Comparison of ENCODE assay signal across 13 cellular contexts in genomic region chr9:109475526-109475925, GRCh38. TPM values are rescaled to one million over a fixed set of nuclear protein-coding genes. Genes with fewer than 3 reads are reported as not detected.
A peak's percentile ranks its signal among the peaks of the same experiment; 100 is the strongest.
DNase-seq lines count a peak whose midpoint lies in the region; ATAC-seq and TF ChIP-seq lines count a peak whose summit lies in the region.
"Had no signal": no experiment of that assay in that cellular context is flagged by ENCODE, and none has a peak within 500 bp of the region (broad histone marks: within the 10 kb centered on the region; RNA-seq: fewer than 3 reads in every experiment).

No MANE protein-coding gene starts in this region.

- no peak for DNase-seq in PC-9
- no peak for DNase-seq in esophagus squamous epithelium (lab: John Stamatoyannopoulos, UW)
- peak; percentile 83 to 86 for DNase-seq in tibial artery
- no peak for DNase-seq in DMS114 treated with DMSO at 0.1 percent for 48 hours (lab: John Stamatoyannopoulos, UW; ENCODE audit: unreplicated experiment)
- no peak for DNase-seq in foreskin keratinocyte
- DNase-seq: activated CD4-positive, alpha-beta memory T cell treated with anti-CD3 and anti-CD28 coated beads for 36 hours; activated T-cell treated with anti-CD3 and anti-CD28 coated beads, Interleukin-2, amount 50 U/mL, for 24 hours; natural killer cell; NCI-H2081 treated with DMSO at 0.1 percent for 48 hours had no signal

- H3K27me3 ChIP-seq in PC-9 (ENCODE audit: insufficient read depth, low read depth) (no peaks in the 10 kb centered on the region), esophagus squamous epithelium (no peaks in the 10 kb centered on the region), liver (ENCODE audit: control insufficient read depth in 4 of 4, insufficient read depth in 4 of 4, low read length in 3 of 4) (no peaks in the 10 kb centered on the region), tibial artery (no peaks in the 10 kb centered on the region), foreskin keratinocyte (no peaks in the 10 kb centered on the region)

- TF ChIP-seq CTCF in PC-9 (conservative IDR thresholded peaks at IDR 0.05) = no peak
- no peak for TF ChIP-seq CTCF in esophagus squamous epithelium (IDR thresholded peaks at IDR 0.05)
- no peak for TF ChIP-seq CTCF in liver (IDR thresholded peaks at IDR 0.05; ENCODE audit: low read depth, low read length, missing input control)
- TF ChIP-seq CTCF in tibial artery (IDR thresholded peaks at IDR 0.05) = no peak
- TF ChIP-seq CTCF in foreskin keratinocyte (conservative IDR thresholded peaks at IDR 0.05) = no peak

- 38 to 70% methylated on average over 7 of the region's 7 CpGs for WGBS in esophagus squamous epithelium, 2 donors
- 29% methylated on average over 7 of the region's 7 CpGs for WGBS in liver

- POLR2A ChIA-PET in PC-9 (lab: Charles Lee; ENCODE audit: unreplicated experiment) = no interaction called here

- ATAC-seq in GM21619 (IDR thresholded peaks at IDR 0.05; ENCODE audit: unreplicated experiment) (no peak), foreskin keratinocyte (no peak)
- ATAC-seq: natural killer cell had no signal

- no peaks in the 10 kb centered on the region; the same call in 1 of the 2 replicates for H4K20me1 ChIP-seq in PC-9 (ENCODE audit: insufficient read depth)

- TF ChIP-seq POLR2A in esophagus squamous epithelium (IDR thresholded peaks at IDR 0.05) = no peak

- H3K27ac ChIP-seq in PC-9 (peak overlapping the region; percentile 99), esophagus squamous epithelium (peak overlapping the region in 3 of 4 donors; percentile 32 to 55 (median 43)), liver (ENCODE audit: low read depth in 1 of 2, low read length in 2 of 2) (peak overlapping the region; percentile 80 to 93), tibial artery (peak overlapping the region; percentile 76 to 81), foreskin keratinocyte (no peak overlapping the region)
- H3K27ac ChIP-seq: suprapubic skin had no signal

- H3K9me3 ChIP-seq in PC-9 (ENCODE audit: insufficient read depth, low read depth) (no peaks in the 10 kb centered on the region), esophagus squamous epithelium (no peaks in the 10 kb centered on the region), liver (ENCODE audit: control insufficient read depth in 4 of 4, low read length in 3 of 4) (no peaks in the 10 kb centered on the region), tibial artery (no peaks in the 10 kb centered on the region)
- H3K9me3 ChIP-seq: suprapubic skin had no signal

- TF ChIP-seq RAD21 in liver (IDR thresholded peaks at IDR 0.05) = peak; percentile 30 to 32

- H3K9me2 ChIP-seq in PC-9 (ENCODE audit: insufficient read depth) = no peaks in the 10 kb centered on the region

- CTCF ChIA-PET in PC-9 (lab: Charles Lee) = no interaction called here

- intact Hi-C loops in PC-9 (cut with micrococcal nuclease; ENCODE audit: unreplicated experiment) (no loop called here), esophagus squamous epithelium (cut with DNase I) (no loop called here), tibial artery (cut with DNase I; ENCODE audit: low total_unique reads) (no loop called here)

- no TSS peak for BruUV-seq in PC-9 (replicated peaks; lab: Mats Ljungman, UMichigan)

- H3K4me1 ChIP-seq in PC-9 (replicated peaks; ENCODE audit: insufficient read depth) (peaks cover 92% of the 10 kb centered on the region), esophagus squamous epithelium (peaks cover 0 to 54% (median 16%) of the 10 kb centered on the region in 3 donors), liver (ENCODE audit: control insufficient read depth in 4 of 4, insufficient read depth in 4 of 4, low read length in 3 of 4) (peaks cover 5 to 35% (median 14%) of the 10 kb centered on the region in 4 donors), tibial artery (peaks cover 0 to 82% (median 37%) of the 10 kb centered on the region in 4 donors), foreskin keratinocyte (peaks cover 42% of the 10 kb centered on the region)

- H3K9ac ChIP-seq in liver (ENCODE audit: low read depth in 1 of 2, low read length in 2 of 2) = peak overlapping the region; percentile 31 to 88

- H3K4me3 ChIP-seq in PC-9 (no peak overlapping the region), esophagus squamous epithelium (no peak overlapping the region), liver (ENCODE audit: low read depth in 1 of 3, low read length in 3 of 3) (no peak overlapping the region), tibial artery (no peak overlapping the region)
- H3K4me3 ChIP-seq: suprapubic skin had no signal

- H3K36me3 ChIP-seq in PC-9 (ENCODE audit: low read depth) (peaks cover 14% of the 10 kb centered on the region; the same call in 1 of the 2 replicates), esophagus squamous epithelium (no peaks in the 10 kb centered on the region), liver (ENCODE audit: control insufficient read depth in 4 of 4, insufficient read depth in 3 of 4, low read depth in 1 of 4, low read length in 3 of 4) (no peaks in the 10 kb centered on the region), tibial artery (no peaks in the 10 kb centered on the region)
- H3K36me3 ChIP-seq: suprapubic skin had no signal

- H3K4me2 ChIP-seq in PC-9 = peak overlapping the region; percentile 74

- H3F3A ChIP-seq in PC-9 (ENCODE audit: insufficient read depth, low read depth) = peaks cover 61% of the 10 kb centered on the region

- peaks cover 79% of the 10 kb centered on the region for H3K79me2 ChIP-seq in PC-9 (ENCODE audit: low read depth)

- no peak overlapping the region for H2AFZ ChIP-seq in PC-9

TF ChIP-seq in liver, 16 proteins besides CTCF, POLR2A, EP300 and RAD21:
- TF ChIP-seq GABPA (IDR thresholded peaks at IDR 0.05 in 1 of 2, conservative IDR thresholded peaks at IDR 0.05 in 1 of 2) (peak in 1 of 2 donors; percentile 26), YY1 (IDR thresholded peaks at IDR 0.05) (peak; percentile 92), JUND (IDR thresholded peaks at IDR 0.05) (peak in 1 of 2 donors; percentile 59), SP1 (IDR thresholded peaks at IDR 0.05) (peak; percentile 69), FOXA1 (IDR thresholded peaks at IDR 0.05) (peak; percentile 11), RXRA (IDR thresholded peaks at IDR 0.05) (peak; percentile 35 to 71), NR2F2 (IDR thresholded peaks at IDR 0.05) (no peak), FOXA2 (IDR thresholded peaks at IDR 0.05) (peak; percentile 33), EGR1 (IDR thresholded peaks at IDR 0.05; ENCODE audit: low read depth in 2 of 2) (no peak), HNF4A (conservative IDR thresholded peaks at IDR 0.05) (peak; percentile 56 to 64), TAF1 (conservative IDR thresholded peaks at IDR 0.05) (peak; percentile 28), ATF3 (IDR thresholded peaks at IDR 0.05) (no peak), REST (IDR thresholded peaks at IDR 0.05) (peak; percentile 89), HNF4G (IDR thresholded peaks at IDR 0.05) (no peak)
- TF ChIP-seq, protein P1, sequence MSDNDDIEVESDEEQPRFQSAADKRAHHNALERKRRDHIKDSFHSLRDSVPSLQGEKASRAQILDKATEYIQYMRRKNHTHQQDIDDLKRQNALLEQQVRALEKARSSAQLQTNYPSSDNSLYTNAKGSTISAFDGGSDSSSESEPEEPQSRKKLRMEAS (IDR thresholded peaks at IDR 0.05) = peak; percentile 44
- TF ChIP-seq, protein P2, sequence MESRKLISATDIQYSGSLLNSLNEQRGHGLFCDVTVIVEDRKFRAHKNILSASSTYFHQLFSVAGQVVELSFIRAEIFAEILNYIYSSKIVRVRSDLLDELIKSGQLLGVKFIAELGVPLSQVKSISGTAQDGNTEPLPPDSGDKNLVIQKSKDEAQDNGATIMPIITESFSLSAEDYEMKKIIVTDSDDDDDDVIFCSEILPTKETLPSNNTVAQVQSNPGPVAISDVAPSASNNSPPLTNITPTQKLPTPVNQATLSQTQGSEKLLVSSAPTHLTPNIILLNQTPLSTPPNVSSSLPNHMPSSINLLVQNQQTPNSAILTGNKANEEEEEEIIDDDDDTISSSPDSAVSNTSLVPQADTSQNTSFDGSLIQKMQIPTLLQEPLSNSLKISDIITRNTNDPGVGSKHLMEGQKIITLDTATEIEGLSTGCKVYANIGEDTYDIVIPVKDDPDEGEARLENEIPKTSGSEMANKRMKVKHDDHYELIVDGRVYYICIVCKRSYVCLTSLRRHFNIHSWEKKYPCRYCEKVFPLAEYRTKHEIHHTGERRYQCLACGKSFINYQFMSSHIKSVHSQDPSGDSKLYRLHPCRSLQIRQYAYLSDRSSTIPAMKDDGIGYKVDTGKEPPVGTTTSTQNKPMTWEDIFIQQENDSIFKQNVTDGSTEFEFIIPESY (IDR thresholded peaks at IDR 0.05) = peak; percentile 55

RNA-seq across cellular contexts. Expression of gene PTPN3, which starts 22.6 kb away (rescaled TPM):
- total RNA-seq in PC-9 (2021) (19.0 and 20.2 TPM in 2 replicates), esophagus squamous epithelium (10 to 100 TPM; 11.8 to 21.6 (median 14.1) TPM), liver (10 to 100 TPM in 1 of 2 donors, 1 to 10 TPM in 1; 6.3 to 30.3 TPM), foreskin keratinocyte (14.4 and 19.5 TPM in 2 replicates)
- polyA plus RNA-seq in liver (10 to 100 TPM; 20.3 to 26.8 TPM), foreskin keratinocyte (7.5 and 12.2 TPM in 2 replicates)
- total RNA-seq: natural killer cell had no signal
- polyA plus RNA-seq: CD14-positive monocyte had no signal

Comparison
In these comparisons a context has a peak if more than half of its experiments do, and no peak if none do; other contexts are left out.
1. DNase-seq: peak in tibial artery (2 of 2); none in PC-9 (0 of 2), esophagus squamous epithelium (single experiment), DMS114 treated with DMSO at 0.1 percent for 48 hours (single experiment) and foreskin keratinocyte (0 of 2).